In genomic region chr1:166876540-166876838, GRCh38 we compare ENCODE assay signal across 8 cellular contexts. TPM values are rescaled to one million over a fixed set of nuclear protein-coding genes. Genes with fewer than 3 reads are reported as not detected.
DNase-seq lines count a peak whose midpoint lies in the region; ATAC-seq and TF ChIP-seq lines count a peak whose summit lies in the region.

No MANE protein-coding gene starts in this region.

- H3K9me3 Mint-ChIP-seq in activated CD4-positive, alpha-beta T cell treated with anti-CD3 and anti-CD28 coated beads, Interleukin-2, amount 10 ng/mL, durations not matched to agents 7 days and 5 days: peaks cover 3% of the 10 kb centered on the region
- peaks cover 0 to 2% (median 0%) of the 10 kb centered on the region in 3 donors for H3K9me3 Mint-ChIP-seq in IgD-negative memory B cell
- no peaks in the 10 kb centered on the region for H3K9me3 Mint-ChIP-seq in effector memory CD8-positive, alpha-beta T cell

- H3K36me3 Mint-ChIP-seq in activated CD4-positive, alpha-beta T cell treated with anti-CD3 and anti-CD28 coated beads, Interleukin-2, amount 10 ng/mL, durations not matched to agents 7 days and 5 days (ENCODE audit: low read depth): peaks cover 16% of the 10 kb centered on the region
- H3K36me3 Mint-ChIP-seq in IgD-negative memory B cell: peaks cover under 1% of the 10 kb centered on the region
- peaks cover 13% of the 10 kb centered on the region for H3K36me3 Mint-ChIP-seq in effector memory CD8-positive, alpha-beta T cell (ENCODE audit: insufficient read depth)

- H3K9me3 ChIP-seq in gastrocnemius medialis: no peaks in the 10 kb centered on the region

- POLR2A ChIA-PET in activated CD4-positive, alpha-beta T cell treated with anti-CD3 and anti-CD28 coated beads, Interleukin-2, amount 10 ng/mL, durations not matched to agents 7 days and 5 days (lab: Charles Lee): interaction anchor here (0.5 to 0.6 kb wide), 2 partner anchors 95 to 654 kb away, joined by 3 to 5 read pairs; no protein-coding TSS in a partner anchor

- H3K4me3 ChIP-seq in gastrocnemius medialis: peak overlapping the region; percentile 31 to 81 (median 68)

- peak; percentile 1 for ATAC-seq in effector memory CD8-positive, alpha-beta T cell (replicated peaks)
- no peak for ATAC-seq in gastrocnemius medialis

- CTCF ChIA-PET in activated CD4-positive, alpha-beta T cell treated with anti-CD3 and anti-CD28 coated beads, Interleukin-2, amount 10 ng/mL, durations not matched to agents 7 days and 5 days (lab: Charles Lee): interaction anchor here (1.0 to 2.9 kb wide), 10 partner anchors 9 to 344 kb away, joined by 3 to 14 read pairs (median 4); no protein-coding TSS in a partner anchor

- no peak for DNase-seq in activated CD4-positive, alpha-beta T cell treated with anti-CD3 and anti-CD28 coated beads, Interleukin-2, amount 10 ng/mL, durations not matched to agents 7 days and 5 days
- no peak for DNase-seq in activated CD4-positive, alpha-beta T cell treated with anti-CD3 and anti-CD28 coated beads, Interleukin-2, amount 50 U/mL, for 4 hours
- no peak for DNase-seq in effector memory CD8-positive, alpha-beta T cell
- DNase-seq in gastrocnemius medialis (no peak), ureter (ENCODE audit: low spot score) (no peak), NCI-H1694 (lab: John Stamatoyannopoulos, UW) (no peak), SW 1271 (lab: John Stamatoyannopoulos, UW) (no peak)

- peaks cover 11 to 33% of the 10 kb centered on the region in 2 donors for H3K4me1 ChIP-seq in gastrocnemius medialis

- peaks cover 47% of the 10 kb centered on the region for H3K4me1 Mint-ChIP-seq in activated CD4-positive, alpha-beta T cell treated with anti-CD3 and anti-CD28 coated beads, Interleukin-2, amount 10 ng/mL, durations not matched to agents 7 days and 5 days
- H3K4me1 Mint-ChIP-seq in IgD-negative memory B cell: peaks cover 17 to 31% (median 18%) of the 10 kb centered on the region in 3 donors
- H3K4me1 Mint-ChIP-seq in effector memory CD8-positive, alpha-beta T cell (ENCODE audit: low read depth in 2 of 2): peaks cover 20 to 22% of the 10 kb centered on the region in 2 donors

- H3K27ac Mint-ChIP-seq in activated CD4-positive, alpha-beta T cell treated with anti-CD3 and anti-CD28 coated beads, Interleukin-2, amount 10 ng/mL, durations not matched to agents 7 days and 5 days: peak overlapping the region; percentile 99
- peak overlapping the region; percentile 83 to 98 (median 95) for H3K27ac Mint-ChIP-seq in IgD-negative memory B cell
- peak overlapping the region; percentile 92 to 93 for H3K27ac Mint-ChIP-seq in effector memory CD8-positive, alpha-beta T cell

- peak in 1 of 5 experiments; percentile 11 for TF ChIP-seq CTCF in gastrocnemius medialis (IDR thresholded peaks at IDR 0.05 in 4 of 5, conservative IDR thresholded peaks at IDR 0.05 in 1 of 5)

- H3K27me3 ChIP-seq in gastrocnemius medialis: no peaks in the 10 kb centered on the region

- TF ChIP-seq POLR2A in gastrocnemius medialis (IDR thresholded peaks at IDR 0.05): no peak

- peaks cover 7% of the 10 kb centered on the region for H3K27me3 Mint-ChIP-seq in activated CD4-positive, alpha-beta T cell treated with anti-CD3 and anti-CD28 coated beads, Interleukin-2, amount 10 ng/mL, durations not matched to agents 7 days and 5 days
- no peaks in the 10 kb centered on the region for H3K27me3 Mint-ChIP-seq in IgD-negative memory B cell
- no peaks in the 10 kb centered on the region for H3K27me3 Mint-ChIP-seq in effector memory CD8-positive, alpha-beta T cell

- no peaks in the 10 kb centered on the region for H3K36me3 ChIP-seq in gastrocnemius medialis

- in situ Hi-C loops in gastrocnemius medialis (cut with MboI; ENCODE audit: low sequenced_read_pairs in 4 of 4): loop anchor here in 1 of 4 donors (5.0 kb wide), 1 partner anchor 34 kb away; no protein-coding TSS in a partner anchor

- peak overlapping the region; percentile 68 to 94 (median 82) for H3K27ac ChIP-seq in gastrocnemius medialis

- peak overlapping the region; percentile 93 for H3K4me3 Mint-ChIP-seq in activated CD4-positive, alpha-beta T cell treated with anti-CD3 and anti-CD28 coated beads, Interleukin-2, amount 10 ng/mL, durations not matched to agents 7 days and 5 days
- H3K4me3 Mint-ChIP-seq in IgD-negative memory B cell: peak overlapping the region; percentile 88 to 98 (median 98)
- H3K4me3 Mint-ChIP-seq in effector memory CD8-positive, alpha-beta T cell: peak overlapping the region; percentile 82 to 87

- intact Hi-C loops in gastrocnemius medialis (cut with DNase I; ENCODE audit: low total_unique reads): loop anchor here (1.0 to 2.0 kb wide), 2 partner anchors 37 to 346 kb away; partner anchors contain the start of gene POGK

RNA-seq across cellular contexts. Expression of gene TADA1, which starts 0.4 kb away (rescaled TPM):
- 10 to 100 TPM; 17.0 to 18.8 TPM for total RNA-seq in activated CD4-positive, alpha-beta T cell treated with anti-CD3 and anti-CD28 coated beads, Interleukin-2, amount 10 ng/mL, durations not matched to agents 7 days and 5 days
- 14.6 TPM for polyA plus RNA-seq in IgD-negative memory B cell
- 10 to 100 TPM in 2 of 4 donors, 1 to 10 TPM in 2; 8.7 to 11.8 (median 10.0) TPM for total RNA-seq in gastrocnemius medialis
- total RNA-seq in ureter: 11.1 TPM

RNA-seq across cellular contexts. Expression of gene POGK, which starts 37.2 kb away (rescaled TPM):
- total RNA-seq in activated CD4-positive, alpha-beta T cell treated with anti-CD3 and anti-CD28 coated beads, Interleukin-2, amount 10 ng/mL, durations not matched to agents 7 days and 5 days: 10 to 100 TPM; 37.3 to 38.0 TPM
- 18.3 TPM for polyA plus RNA-seq in IgD-negative memory B cell
- 1 to 10 TPM; 6.6 to 9.6 (median 9.0) TPM for total RNA-seq in gastrocnemius medialis
- total RNA-seq in ureter: 70.0 TPM
